Comparison of ENCODE assay signal across 15 cellular contexts in the genomic region with DNA sequence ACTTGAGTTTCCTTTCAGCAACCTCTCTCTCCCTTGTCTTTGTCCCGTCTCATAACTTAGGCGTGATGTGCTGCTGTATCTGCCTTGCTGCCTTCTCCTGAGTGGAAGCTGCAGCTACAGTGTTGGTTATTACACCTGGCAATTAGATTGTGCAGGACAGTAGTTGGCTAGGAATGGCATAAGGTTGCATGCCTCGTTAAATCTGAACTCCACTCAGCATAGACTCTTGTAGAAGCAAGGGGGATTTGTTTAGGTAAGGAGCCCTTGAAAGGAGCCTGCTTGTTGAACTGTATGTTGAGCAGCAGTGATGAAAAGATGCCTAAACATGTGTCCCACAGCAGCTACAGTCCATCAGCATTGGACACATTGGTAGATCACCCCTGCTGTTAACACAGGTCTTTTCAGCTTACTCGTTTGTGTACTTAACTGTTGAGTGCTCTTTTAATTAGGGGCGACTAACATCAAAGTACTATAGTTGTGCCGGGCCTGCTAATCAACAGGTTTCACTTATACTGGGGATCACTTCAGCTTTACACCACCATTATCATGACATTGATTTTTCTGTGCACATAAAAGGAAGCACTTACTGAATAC.
DNase-seq lines count a peak whose midpoint lies in the region; ATAC-seq and TF ChIP-seq lines count a peak whose summit lies in the region.
"Had no signal": no experiment of that assay in that cellular context is flagged by ENCODE, and none has a peak within 500 bp of the region (broad histone marks: within the 10 kb centered on the region; RNA-seq: fewer than 3 reads in every experiment).

No MANE protein-coding gene starts in this region.

- H3K27me3 Mint-ChIP-seq in CD8-positive, alpha-beta memory T cell = peaks cover 4 to 8% of the 10 kb centered on the region in 2 donors
- no peaks in the 10 kb centered on the region for H3K27me3 Mint-ChIP-seq in central memory CD8-positive, alpha-beta T cell
- H3K27me3 Mint-ChIP-seq: activated CD4-positive, alpha-beta memory T cell treated with anti-CD3 and anti-CD28 coated beads for 36 hours had no signal

- no peaks in the 10 kb centered on the region for H3K36me3 ChIP-seq in CD8-positive, alpha-beta memory T cell (ENCODE audit: insufficient read depth, low read length)
- H3K36me3 ChIP-seq in HEK293 (ENCODE audit: control insufficient read depth in 2 of 2, insufficient read depth in 1 of 2, low read length in 2 of 2) (no peaks in the 10 kb centered on the region), left ventricle myocardium inferior (no peaks in the 10 kb centered on the region)
- H3K36me3 ChIP-seq: cardiac muscle cell, Peyer's patch had no signal

- peak overlapping the region in 4 of 8 donors; percentile 9 to 95 (median 67) for H3K27ac Mint-ChIP-seq in CD8-positive, alpha-beta memory T cell
- H3K27ac Mint-ChIP-seq in central memory CD8-positive, alpha-beta T cell (ENCODE audit: low read depth) = peak overlapping the region; percentile 83
- H3K27ac Mint-ChIP-seq: activated CD4-positive, alpha-beta memory T cell treated with anti-CD3 and anti-CD28 coated beads for 36 hours had no signal

- H3K9me3 ChIP-seq in CD8-positive, alpha-beta memory T cell (ENCODE audit: low read length) = no peaks in the 10 kb centered on the region
- H3K9me3 ChIP-seq in HEK293 (ENCODE audit: control insufficient read depth, insufficient read depth, low read depth, low read length) (no peaks in the 10 kb centered on the region), left ventricle myocardium inferior (replicated peaks) (no peaks in the 10 kb centered on the region)
- H3K9me3 ChIP-seq: Peyer's patch had no signal

- intact Hi-C loops in left ventricle myocardium inferior (cut with micrococcal nuclease) = no loop called here
- intact Hi-C loops in Right ventricle myocardium superior (cut with DNase I) = no loop called here

- H3K9me3 Mint-ChIP-seq in CD8-positive, alpha-beta memory T cell = no peaks in the 10 kb centered on the region
- H3K9me3 Mint-ChIP-seq in central memory CD8-positive, alpha-beta T cell = no peaks in the 10 kb centered on the region
- H3K9me3 Mint-ChIP-seq: activated CD4-positive, alpha-beta memory T cell treated with anti-CD3 and anti-CD28 coated beads for 36 hours had no signal

- no peak overlapping the region for H3K4me3 ChIP-seq in CD8-positive, alpha-beta memory T cell (ENCODE audit: low read length)
- no peak overlapping the region for H3K4me3 ChIP-seq in HEK293 (ENCODE audit: low read depth, low read length)
- H3K4me3 ChIP-seq in left ventricle myocardium inferior = no peak overlapping the region
- H3K4me3 ChIP-seq: cardiac muscle cell had no signal

- H3K4me1 Mint-ChIP-seq in CD8-positive, alpha-beta memory T cell = peaks cover 7 to 16% (median 8%) of the 10 kb centered on the region in 3 donors
- H3K4me1 Mint-ChIP-seq in central memory CD8-positive, alpha-beta T cell = peaks cover 17% of the 10 kb centered on the region

- H3K4me3 Mint-ChIP-seq in CD8-positive, alpha-beta memory T cell = peak overlapping the region in 6 of 7 donors; percentile 84 to 92 (median 86)
- H3K4me3 Mint-ChIP-seq in central memory CD8-positive, alpha-beta T cell = peak overlapping the region; percentile 80
- H3K4me3 Mint-ChIP-seq: activated CD4-positive, alpha-beta memory T cell treated with anti-CD3 and anti-CD28 coated beads for 36 hours had no signal

- no peaks in the 10 kb centered on the region for H3K4me1 ChIP-seq in CD8-positive, alpha-beta memory T cell (ENCODE audit: insufficient read depth, low read length)
- H3K4me1 ChIP-seq in HEK293 (ENCODE audit: control insufficient read depth, insufficient read depth, low read length) (peaks cover 79% of the 10 kb centered on the region), left ventricle myocardium inferior (peaks cover 33% of the 10 kb centered on the region)

- H3K27ac ChIP-seq in CD8-positive, alpha-beta memory T cell (ENCODE audit: low read depth, low read length) = no peak overlapping the region
- H3K27ac ChIP-seq in HEK293 (ENCODE audit: extremely low read depth, low read depth, low read length) = peak overlapping the region; percentile 33; the same call in 1 of the 2 replicates
- H3K27ac ChIP-seq in left ventricle myocardium inferior (replicated peaks) = no peak overlapping the region
- H3K27ac ChIP-seq: cardiac muscle cell had no signal

- no peak for DNase-seq in CD8-positive, alpha-beta memory T cell
- DNase-seq in NCI-H2227 (lab: John Stamatoyannopoulos, UW; ENCODE audit: unreplicated experiment) (peak; percentile 77), NCI-H1930 (lab: John Stamatoyannopoulos, UW) (no peak), left ventricle myocardium inferior (no peak), Right ventricle myocardium superior (no peak)
- DNase-seq in central memory CD8-positive, alpha-beta T cell (ENCODE audit: low spot score in 2 of 2) = no peak
- DNase-seq: activated CD4-positive, alpha-beta memory T cell treated with anti-CD3 and anti-CD28 coated beads for 36 hours; activated gamma-delta T cell; C1 segment of cervical spinal cord; NCI-H1694; Peyer's patch; right cardiac atrium had no signal

- TF ChIP-seq CTCF in HEK293 (tag by site-specific recombination; IDR thresholded peaks at IDR 0.05) (no peak), left ventricle myocardium inferior (IDR thresholded peaks at IDR 0.05; ENCODE audit: borderline replicate concordance) (no peak)

- no peaks in the 10 kb centered on the region for H3K36me3 Mint-ChIP-seq in CD8-positive, alpha-beta memory T cell
- peaks cover 2% of the 10 kb centered on the region for H3K36me3 Mint-ChIP-seq in central memory CD8-positive, alpha-beta T cell (ENCODE audit: insufficient read depth)
- H3K36me3 Mint-ChIP-seq: activated CD4-positive, alpha-beta memory T cell treated with anti-CD3 and anti-CD28 coated beads for 36 hours had no signal

- CTCF ChIA-PET in CD8-positive, alpha-beta memory T cell (lab: Charles Lee) = interaction anchor here (1.5 kb wide), 1 partner anchor 9 kb away, joined by 4 read pairs; no protein-coding TSS in a partner anchor
- CTCF ChIA-PET in HEK293 (lab: Yijun Ruan, JAX) = interaction anchor here (1.0 to 1.2 kb wide), 2 partner anchors 70 to 413 kb away, joined by 3 to 5 read pairs; no protein-coding TSS in a partner anchor

- H3K27me3 ChIP-seq in CD8-positive, alpha-beta memory T cell (ENCODE audit: insufficient read depth, low read length, poor library complexity, severe bottlenecking) = no peaks in the 10 kb centered on the region
- H3K27me3 ChIP-seq in left ventricle myocardium inferior (ENCODE audit: low read depth) = no peaks in the 10 kb centered on the region
- H3K27me3 ChIP-seq: cardiac muscle cell, Peyer's patch had no signal

- ATAC-seq in central memory CD8-positive, alpha-beta T cell (replicated peaks; ENCODE audit: extremely low read depth, poor library complexity, severe bottlenecking) = no peak
- ATAC-seq in HG03439 (IDR thresholded peaks at IDR 0.05; ENCODE audit: unreplicated experiment) (no peak), Right ventricle myocardium superior (ENCODE audit: poor library complexity) (no peak)

- POLR2A ChIA-PET in CD8-positive, alpha-beta memory T cell (lab: Charles Lee) = no interaction called here
- POLR2A ChIA-PET in HEK293 (lab: Yijun Ruan, JAX) = no interaction called here

TF ChIP-seq in HEK293, 187 proteins besides CTCF, POLR2A, EP300 and RAD21 (continues in another document):
- no peak for TF ChIP-seq ZNF558 (tag by site-specific recombination; IDR thresholded peaks at IDR 0.05)
- no peak for TF ChIP-seq KLF7 (tag by site-specific recombination; IDR thresholded peaks at IDR 0.05; ENCODE audit: borderline replicate concordance)
- peak; percentile 68; the same call in 1 of the 2 replicates for TF ChIP-seq PRDM6 (tag by site-specific recombination; IDR thresholded peaks at IDR 0.05)
- no peak for TF ChIP-seq ZNF548 (tag by site-specific recombination; IDR thresholded peaks at IDR 0.05)
- no peak for TF ChIP-seq GLI4 (tag by site-specific recombination; IDR thresholded peaks at IDR 0.05)
- 0 out of 2 replicates have a peak, but pooled peaks have one; percentile 39 for TF ChIP-seq ZSCAN30 (tag by site-specific recombination; IDR thresholded peaks at IDR 0.05)
- TF ChIP-seq MZF1 (tag by site-specific recombination; IDR thresholded peaks at IDR 0.05; ENCODE audit: borderline replicate concordance) = peak; percentile 88; the same call in 1 of the 2 replicates
- no peak for TF ChIP-seq ZBTB1 (tag by site-specific recombination; IDR thresholded peaks at IDR 0.05)
- peak; percentile 93 for TF ChIP-seq SP7 (tag by site-specific recombination; IDR thresholded peaks at IDR 0.05)
- no peak for TF ChIP-seq YY2 (tag by site-specific recombination; IDR thresholded peaks at IDR 0.05)
